1 cellular context compared by ENCODE assay signal in genomic region chr11:70311616-70312015, GRCh38.
TF ChIP-seq lines count a peak whose summit lies in the region.

No MANE protein-coding gene starts in this region.

TF ChIP-seq in WTC11, 78 proteins besides CTCF, POLR2A, EP300 and RAD21 (continued from another document):
- no peak for TF ChIP-seq ZNF281 (CRISPR knock-in tag; IDR thresholded peaks at IDR 0.05)
- peak; percentile 89 for TF ChIP-seq NFE2L1 (CRISPR knock-in tag; IDR thresholded peaks at IDR 0.05)
